1 cellular context compared by ENCODE assay signal in genomic region chr17:4341616-4341977, GRCh38.
TF ChIP-seq lines count a peak whose summit lies in the region.

No MANE protein-coding gene starts in this region.

TF ChIP-seq in HEK293, 187 proteins besides CTCF, POLR2A, EP300 and RAD21:
- TF ChIP-seq EGR2 (tag by site-specific recombination; IDR thresholded peaks at IDR 0.05; ENCODE audit: low read depth): no peak
- no peak for TF ChIP-seq INSM2 (tag by site-specific recombination; IDR thresholded peaks at IDR 0.05)
- TF ChIP-seq SETDB1 (IDR thresholded peaks at IDR 0.05; ENCODE audit: insufficient read length, low read length): no peak
- TF ChIP-seq BCL11A (tag by site-specific recombination; IDR thresholded peaks at IDR 0.05; ENCODE audit: low read depth): no peak
- no peak for TF ChIP-seq MZF1 (tag by site-specific recombination; IDR thresholded peaks at IDR 0.05; ENCODE audit: borderline replicate concordance)
- no peak for TF ChIP-seq ZNF155 (tag by site-specific recombination; IDR thresholded peaks at IDR 0.05)
- TF ChIP-seq ZNF404 (tag by site-specific recombination; IDR thresholded peaks at IDR 0.05): no peak
- TF ChIP-seq ZNF366 (tag by site-specific recombination; conservative IDR thresholded peaks at IDR 0.05): peak; percentile 70
- 0 out of 2 replicates have a peak, but pooled peaks have one; percentile 12 for TF ChIP-seq PRDM1 (tag by site-specific recombination; IDR thresholded peaks at IDR 0.05)
- TF ChIP-seq ZEB2 (tag by site-specific recombination; IDR thresholded peaks at IDR 0.05): 0 out of 2 replicates have a peak, but pooled peaks have one; percentile 26
- peak; percentile 60 for TF ChIP-seq PRDM10 (tag by site-specific recombination; IDR thresholded peaks at IDR 0.05)
- peak; percentile 72; the same call in 1 of the 2 replicates for TF ChIP-seq ZNF600 (tag by site-specific recombination; IDR thresholded peaks at IDR 0.05)
